In the genomic region with DNA sequence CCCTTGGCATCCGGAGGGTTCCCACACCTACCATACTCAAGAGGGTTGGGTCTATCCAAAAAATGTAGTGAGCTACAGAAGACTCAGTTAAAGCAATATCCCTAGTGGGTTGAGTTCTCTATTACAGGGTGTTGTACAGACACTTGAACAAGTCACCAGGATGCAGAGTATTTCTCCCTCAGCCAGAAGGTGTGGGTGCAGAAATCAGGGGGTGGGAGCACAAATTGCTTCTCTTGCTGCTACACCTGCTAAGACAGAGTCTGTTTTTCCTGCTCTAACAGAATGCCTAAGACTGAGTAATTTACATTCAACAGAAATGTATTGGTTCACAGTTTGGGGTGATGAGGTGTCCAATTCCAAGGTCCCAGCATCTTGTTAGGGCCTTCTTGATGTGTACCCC, we compare ENCODE assay signal across 8 cellular contexts.
"Had no signal": no experiment of that assay in that cellular context is flagged by ENCODE, and none has a peak within 500 bp of the region (broad histone marks: within the 10 kb centered on the region; RNA-seq: fewer than 3 reads in every experiment).

No MANE protein-coding gene starts in this region.

- H3K9me3 Mint-ChIP-seq: H9 had no signal

- H3K9ac ChIP-seq: GM23248 had no signal

- H3K36me3 ChIP-seq: HAP-1 had no signal

- H3K4me1 Mint-ChIP-seq: GM23338 had no signal

- DNase-seq: GM23248, GOT3, H7, H9, HCEC 1CT, HFFc6 had no signal

- H3K27ac ChIP-seq: GM23248 had no signal

- H3K4me3 Mint-ChIP-seq: GM23338, H9, HFFc6 had no signal

- H3K9me3 ChIP-seq: HAP-1 had no signal

- H3K27ac Mint-ChIP-seq: GM23338, H9, HFFc6 had no signal

- H3K4me3 ChIP-seq: GM23248, GM23338, HAP-1 had no signal

- H3K4me1 ChIP-seq: HAP-1 had no signal
